Comparison of ENCODE assay signal across 18 cellular contexts in genomic region chr17:12865769-12866168, GRCh38.
DNase-seq lines count a peak whose midpoint lies in the region; ATAC-seq and TF ChIP-seq lines count a peak whose summit lies in the region.
"Had no signal": no experiment of that assay in that cellular context is flagged by ENCODE, and none has a peak within 500 bp of the region (broad histone marks: within the 10 kb centered on the region; RNA-seq: fewer than 3 reads in every experiment).

No MANE protein-coding gene starts in this region.

- H3K9me2 ChIP-seq in Karpas-422 (replicated peaks; ENCODE audit: insufficient read depth, low read length): no peaks in the 10 kb centered on the region

- TF ChIP-seq CTCF in GM06990 (IDR thresholded peaks at IDR 0.05; ENCODE audit: insufficient read depth, low read length, poor library complexity, severe bottlenecking): no peak

- H3K4me1 ChIP-seq in Karpas-422 (ENCODE audit: low read length): peaks cover 39% of the 10 kb centered on the region
- H3K4me1 ChIP-seq: BLaER1 had no signal

- no peaks in the 10 kb centered on the region for H3K79me2 ChIP-seq in Karpas-422 (ENCODE audit: low read length)

- H4K20me1 ChIP-seq in Karpas-422 (ENCODE audit: insufficient read depth, low read depth, low read length): no peaks in the 10 kb centered on the region
- H4K20me1 ChIP-seq: BLaER1 had no signal

- no peaks in the 10 kb centered on the region for H3K36me3 Mint-ChIP-seq in stimulated activated memory B cell treated with anti-CD40 and anti-IgM and Interleukin-4, amounts not matched to agents 10 μg/mL and 1 μg/mL and 100 μg/mL, for 72 hours
- H3K36me3 Mint-ChIP-seq: CD14-positive monocyte; CD8-positive, alpha-beta T cell had no signal

- H3K36me3 ChIP-seq in GM06990 (ENCODE audit: control insufficient read depth, insufficient read depth, low read length): no peaks in the 10 kb centered on the region
- H3K36me3 ChIP-seq in Karpas-422 (ENCODE audit: insufficient read depth, low read length): no peaks in the 10 kb centered on the region
- H3K36me3 ChIP-seq: BLaER1 had no signal

- H3K4me3 ChIP-seq in GM06990 (replicated peaks; ENCODE audit: low read depth, low read length) (peak overlapping the region; percentile 17; the same call in 1 of the 2 replicates), Karpas-422 (ENCODE audit: low read length) (no peak overlapping the region; the same call in 1 of the 2 replicates)
- H3K4me3 ChIP-seq: BLaER1, K562 had no signal

- no peak overlapping the region for H3K4me3 Mint-ChIP-seq in stimulated activated memory B cell treated with anti-CD40 and anti-IgM and Interleukin-4, amounts not matched to agents 10 μg/mL and 1 μg/mL and 100 μg/mL, for 72 hours
- H3K4me3 Mint-ChIP-seq: CD14-positive monocyte; CD8-positive, alpha-beta T cell; H9 had no signal

- H3K4me1 Mint-ChIP-seq in stimulated activated memory B cell treated with anti-CD40 and anti-IgM and Interleukin-4, amounts not matched to agents 10 μg/mL and 1 μg/mL and 100 μg/mL, for 72 hours: peaks cover 19% of the 10 kb centered on the region
- H3K4me1 Mint-ChIP-seq: CD14-positive monocyte had no signal

- H3K9me3 ChIP-seq in Karpas-422 (ENCODE audit: low read length): no peaks in the 10 kb centered on the region

- H3K4me2 ChIP-seq in Karpas-422 (ENCODE audit: low read depth, low read length, poor library complexity, severe bottlenecking): peak overlapping the region; percentile 49
- H3K4me2 ChIP-seq: BLaER1 had no signal

- no peaks in the 10 kb centered on the region for H3K27me3 Mint-ChIP-seq in stimulated activated memory B cell treated with anti-CD40 and anti-IgM and Interleukin-4, amounts not matched to agents 10 μg/mL and 1 μg/mL and 100 μg/mL, for 72 hours

- H3K9me3 Mint-ChIP-seq in stimulated activated memory B cell treated with anti-CD40 and anti-IgM and Interleukin-4, amounts not matched to agents 10 μg/mL and 1 μg/mL and 100 μg/mL, for 72 hours: peaks cover 2% of the 10 kb centered on the region
- H3K9me3 Mint-ChIP-seq: CD8-positive, alpha-beta T cell; H9 had no signal

- no peak for DNase-seq in GM06990 (ENCODE audit: extremely low read depth, insufficient read length)
- no peak for DNase-seq in Karpas-422
- DNase-seq in iPS-NIHi11 (ENCODE audit: low spot score): no peak
- no peak for DNase-seq in CD1c-positive myeloid dendritic cell (ENCODE audit: extremely low spot score)
- DNase-seq: 8988T; Calu3; CD8-positive, alpha-beta T cell; DMS79 treated with DMSO at 0.1 percent for 48 hours; GF-D8; H9; IMR-90 had no signal

- no peak overlapping the region for H3K9ac ChIP-seq in Karpas-422 (ENCODE audit: low read length)
- H3K9ac ChIP-seq: BLaER1 had no signal

- no peak overlapping the region for H2AFZ ChIP-seq in Karpas-422 (ENCODE audit: low read length)

- H3K27ac Mint-ChIP-seq in stimulated activated memory B cell treated with anti-CD40 and anti-IgM and Interleukin-4, amounts not matched to agents 10 μg/mL and 1 μg/mL and 100 μg/mL, for 72 hours: no peak overlapping the region
- H3K27ac Mint-ChIP-seq: CD14-positive monocyte; CD8-positive, alpha-beta T cell; H9 had no signal

- H3K27ac ChIP-seq in Karpas-422 (ENCODE audit: low read length): peak overlapping the region; percentile 65
- H3K27ac ChIP-seq: BLaER1, HL-60 had no signal

- H3K27me3 ChIP-seq in GM06990 (replicated peaks; ENCODE audit: control insufficient read depth, insufficient read depth, low read length) (no peaks in the 10 kb centered on the region), Karpas-422 (ENCODE audit: low read length) (no peaks in the 10 kb centered on the region)
- H3K27me3 ChIP-seq: BLaER1 had no signal

- ATAC-seq in GM19351 (IDR thresholded peaks at IDR 0.05; ENCODE audit: unreplicated experiment) (peak; percentile 39), HG02759 (IDR thresholded peaks at IDR 0.05; ENCODE audit: unreplicated experiment) (no peak)
- peak; percentile 55 for ATAC-seq in stimulated activated memory B cell treated with anti-CD40 and anti-IgM and Interleukin-4, amounts not matched to agents 10 μg/mL and 1 μg/mL and 100 μg/mL, for 72 hours
- ATAC-seq: CD8-positive, alpha-beta T cell; K562 had no signal
